In genomic region chr5:138706655-138707480, GRCh38 we compare ENCODE assay signal across 9 cellular contexts. TPM values are rescaled to one million over a fixed set of nuclear protein-coding genes. Genes with fewer than 3 reads are reported as not detected.
DNase-seq lines count a peak whose midpoint lies in the region; ATAC-seq and TF ChIP-seq lines count a peak whose summit lies in the region.
"Had no signal": no experiment of that assay in that cellular context is flagged by ENCODE, and none has a peak within 500 bp of the region (broad histone marks: within the 10 kb centered on the region; RNA-seq: fewer than 3 reads in every experiment).

No MANE protein-coding gene starts in this region.

- no peak for ATAC-seq in GM18502 (IDR thresholded peaks at IDR 0.05; ENCODE audit: poor library complexity, unreplicated experiment)
- ATAC-seq: activated CD8-positive, alpha-beta T cell treated with anti-CD3 and anti-CD28 coated beads, Interleukin-2, amount 10 ng/mL, durations not matched to agents 7 days and 5 days had no signal

- peaks cover 10% of the 10 kb centered on the region for H3K4me1 ChIP-seq in skeletal muscle satellite cell (ENCODE audit: control insufficient read depth, insufficient read depth, low read length)

- no peaks in the 10 kb centered on the region for H3K36me3 ChIP-seq in skeletal muscle satellite cell (ENCODE audit: insufficient read depth, low read length)
- H3K36me3 ChIP-seq: HAP-1 had no signal

- H3K4me2 ChIP-seq in skeletal muscle satellite cell (ENCODE audit: low read length) = peak overlapping the region; percentile 7

- H3K27me3 ChIP-seq in skeletal muscle satellite cell (ENCODE audit: control insufficient read depth, insufficient read depth, low read length) = peaks cover 4% of the 10 kb centered on the region

- H3K4me3 ChIP-seq in foreskin fibroblast (ENCODE audit: low read depth in 1 of 2, low read length in 2 of 2) = no peak overlapping the region
- no peak overlapping the region for H3K4me3 ChIP-seq in skeletal muscle satellite cell (ENCODE audit: low read length)
- H3K4me3 ChIP-seq: HAP-1 had no signal

- no peak for TF ChIP-seq POLR2A in erythroblast (IDR thresholded peaks at IDR 0.05; ENCODE audit: low read length)

- DNase-seq in H4 (ENCODE audit: low spot score) = peak; percentile 40
- DNase-seq in RPMI7951 (ENCODE audit: low read depth) = peak; percentile 70
- DNase-seq in foreskin fibroblast = peak; percentile 78 to 88
- no peak for DNase-seq in erythroblast (lab: John Stamatoyannopoulos, UW)
- no peak for DNase-seq in stimulated activated CD4-positive, alpha-beta T cell treated with anti-CD3 and anti-CD28 coated beads, Interleukin-4, amount 100 ng/mL, for 24 hours
- DNase-seq: activated CD8-positive, alpha-beta T cell treated with anti-CD3 and anti-CD28 coated beads, Interleukin-2, amount 10 ng/mL, durations not matched to agents 7 days and 5 days had no signal

- TF ChIP-seq CTCF in foreskin fibroblast (IDR thresholded peaks at IDR 0.05; ENCODE audit: low read depth, low read length) = no peak

- H3K9ac ChIP-seq in skeletal muscle satellite cell (ENCODE audit: low read depth, low read length) = no peak overlapping the region

- H3K9me3 ChIP-seq in skeletal muscle satellite cell (replicated peaks; ENCODE audit: low read length) = no peaks in the 10 kb centered on the region
- H3K9me3 ChIP-seq: HAP-1 had no signal

RNA-seq across cellular contexts. Expression of gene CTNNA1, which starts 46.4 kb away (rescaled TPM):
- 228 and 234 TPM in 2 replicates for total RNA-seq in H4 (2014; rRNA removed; shearing (Covaris generic))
- total RNA-seq in RPMI7951 (2014; rRNA removed; shearing (Covaris generic)) = 243 and 244 TPM in 2 replicates
- total RNA-seq in skeletal muscle satellite cell (2012; rRNA removed) = 201 and 232 TPM in 2 replicates

Comparison
In these comparisons a context has a peak if more than half of its experiments do, and no peak if none do; other contexts are left out.
1. DNase-seq: peak in H4 (single experiment), RPMI7951 (single experiment) and foreskin fibroblast (2 of 2); none in erythroblast (0 of 2) and stimulated activated CD4-positive, alpha-beta T cell treated with anti-CD3 and anti-CD28 coated beads, Interleukin-4, amount 100 ng/mL, for 24 hours (single experiment).